ENCODE assay signal across 13 cellular contexts in the genomic region with DNA sequence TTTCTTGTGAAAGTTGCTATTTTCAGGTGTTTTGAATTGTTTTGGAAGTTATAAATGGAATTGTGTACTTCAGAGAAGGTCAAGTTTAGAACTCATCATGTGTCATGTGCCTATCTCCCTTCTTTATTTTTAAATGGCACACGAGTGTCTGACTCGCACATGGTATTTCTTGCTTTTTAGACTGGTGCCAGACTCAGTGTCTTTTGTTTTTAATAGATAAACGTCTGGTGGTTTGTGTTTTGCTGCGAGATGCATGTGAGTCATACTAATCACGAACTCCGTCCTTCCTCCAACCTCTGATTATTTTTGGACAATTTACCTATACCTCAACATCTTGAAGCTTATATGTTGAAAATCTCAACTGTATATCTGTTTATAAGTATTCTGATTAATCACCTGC.
DNase-seq lines count a peak whose midpoint lies in the region; ATAC-seq, FAIRE-seq and TF ChIP-seq lines count a peak whose summit lies in the region.
"Had no signal": no experiment of that assay in that cellular context is flagged by ENCODE, and none has a peak within 500 bp of the region (broad histone marks: within the 10 kb centered on the region; RNA-seq: fewer than 3 reads in every experiment).

No MANE protein-coding gene starts in this region.

- no peak overlapping the region for H2BK5ac ChIP-seq in mesenchymal stem cell (ENCODE audit: low read depth, low read length, poor library complexity, severe bottlenecking)

- no peak overlapping the region for H2AFZ ChIP-seq in mesenchymal stem cell (ENCODE audit: low read depth, low read length)

- DNase-seq in DMS 273 treated with DMSO at 0.1 percent for 48 hours (lab: John Stamatoyannopoulos, UW) = peak; percentile 29
- DNase-seq in OCI-M1 (lab: John Stamatoyannopoulos, UW) = peak; percentile 91
- DNase-seq in choroid plexus epithelial cell (ENCODE audit: low read depth) = peak; percentile 86
- DNase-seq in mesenchymal stem cell = peak; percentile 71
- DNase-seq in middle frontal gyrus (ENCODE audit: extremely low spot score, low spot score) = no peak
- DNase-seq in stimulated activated naive CD4-positive, alpha-beta T cell treated with Interleukin-2 at 50 U/mL for 16 hours (lab: John Stamatoyannopoulos, UW) = no peak
- DNase-seq in GM12892 (ENCODE audit: insufficient read length) = no peak
- DNase-seq: activated CD4-positive, alpha-beta memory T cell treated with anti-CD3 and anti-CD28 coated beads for 36 hours; activated naive CD4-positive, alpha-beta T cell treated with anti-CD3 and anti-CD28 coated beads, Interleukin-2, amount 10 ng/mL, durations not matched to agents 7 days and 5 days; CD4-positive, alpha-beta memory T cell; naive B cell; SHP77 had no signal

- no peak overlapping the region for H4K91ac ChIP-seq in mesenchymal stem cell (ENCODE audit: low read length)

- no peak overlapping the region for H2BK120ac ChIP-seq in mesenchymal stem cell (ENCODE audit: low read depth, low read length)

- no peaks in the 10 kb centered on the region for H3K27me3 ChIP-seq in mesenchymal stem cell (ENCODE audit: control insufficient read depth in 1 of 2, insufficient read depth in 1 of 2, low read length in 2 of 2)

- no peak overlapping the region for H3K4me3 ChIP-seq in choroid plexus epithelial cell (ENCODE audit: low read depth, low read length)
- no peak overlapping the region for H3K4me3 ChIP-seq in mesenchymal stem cell (ENCODE audit: insufficient read depth in 1 of 2, low read depth in 1 of 2, low read length in 2 of 2)

- H3K79me1 ChIP-seq in mesenchymal stem cell (replicated peaks; ENCODE audit: low read length, poor library complexity, severe bottlenecking) = peaks cover 2% of the 10 kb centered on the region

- FAIRE-seq in GM12892 (lab: Jason Lieb, UNC) = no peak

- no peak overlapping the region for H3K18ac ChIP-seq in mesenchymal stem cell (ENCODE audit: low read depth in 1 of 2, low read length in 2 of 2)

- 20% methylated on average over 1 of the region's 6 CpGs for WGBS in mesenchymal stem cell

- H3K4me2 ChIP-seq in mesenchymal stem cell (ENCODE audit: low read length, poor library complexity, severe bottlenecking) = no peak overlapping the region

- H3K4me1 ChIP-seq in mesenchymal stem cell (ENCODE audit: control insufficient read depth, insufficient read depth, low read depth, low read length) = no peaks in the 10 kb centered on the region

- H3K4ac ChIP-seq in mesenchymal stem cell (ENCODE audit: low read depth in 1 of 2, low read length in 2 of 2) = no peak overlapping the region

- no peak overlapping the region for H3K27ac ChIP-seq in mesenchymal stem cell (ENCODE audit: low read length, poor library complexity, severe bottlenecking)

- no peak for TF ChIP-seq POLR2A in GM12892 (IDR thresholded peaks at IDR 0.05; ENCODE audit: low read depth, low read length)

- no peak for TF ChIP-seq CTCF in choroid plexus epithelial cell (conservative IDR thresholded peaks at IDR 0.05; ENCODE audit: low read depth, low read length)

- H3K14ac ChIP-seq in mesenchymal stem cell (ENCODE audit: low read length in 2 of 2) = no peak overlapping the region

- H4K8ac ChIP-seq in mesenchymal stem cell (ENCODE audit: low read length) = no peak overlapping the region

- H3K36me3 ChIP-seq in mesenchymal stem cell (ENCODE audit: control insufficient read depth in 1 of 2, insufficient read depth in 2 of 2, low read depth in 1 of 2, low read length in 2 of 2) = no peaks in the 10 kb centered on the region

- ATAC-seq in GM18517 (IDR thresholded peaks at IDR 0.05; ENCODE audit: unreplicated experiment) = no peak

- H2BK15ac ChIP-seq in mesenchymal stem cell (ENCODE audit: low read depth, poor library complexity, severe bottlenecking) = no peak overlapping the region

- H2AK5ac ChIP-seq in mesenchymal stem cell (ENCODE audit: low read length, severe bottlenecking) = no peak overlapping the region

- no peaks in the 10 kb centered on the region for H3K9me3 ChIP-seq in mesenchymal stem cell (ENCODE audit: control insufficient read depth, low read length)

- no peak overlapping the region for H2BK12ac ChIP-seq in mesenchymal stem cell (ENCODE audit: low read length in 2 of 2)

- H3K23ac ChIP-seq in mesenchymal stem cell (ENCODE audit: low read length in 2 of 2) = no peak overlapping the region

- H3K9ac ChIP-seq in mesenchymal stem cell (ENCODE audit: low read length) = peak overlapping the region; percentile 72

Comparison
In these comparisons a context has a peak if more than half of its experiments do, and no peak if none do; other contexts are left out.
1. DNase-seq: peak in DMS 273 treated with DMSO at 0.1 percent for 48 hours (single experiment), OCI-M1 (single experiment), choroid plexus epithelial cell (single experiment) and mesenchymal stem cell (single experiment); none in middle frontal gyrus (single experiment), stimulated activated naive CD4-positive, alpha-beta T cell treated with Interleukin-2 at 50 U/mL for 16 hours (single experiment) and GM12892 (single experiment).